Comparison of ENCODE assay signal across 1 cellular context in genomic region chr14:67267929-67268328, GRCh38.
TF ChIP-seq lines count a peak whose summit lies in the region.

No MANE protein-coding gene starts in this region.

TF ChIP-seq in K562, 482 proteins besides CTCF, POLR2A, EP300 and RAD21 (continued from another document):
- TF ChIP-seq, protein P1, sequence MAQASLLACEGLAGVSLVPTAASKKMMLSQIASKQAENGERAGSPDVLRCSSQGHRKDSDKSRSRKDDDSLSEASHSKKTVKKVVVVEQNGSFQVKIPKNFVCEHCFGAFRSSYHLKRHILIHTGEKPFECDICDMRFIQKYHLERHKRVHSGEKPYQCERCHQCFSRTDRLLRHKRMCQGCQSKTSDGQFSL (CRISPR knock-in tag; IDR thresholded peaks at IDR 0.05) = no peak
- TF ChIP-seq, protein P1 (tag; IDR thresholded peaks at IDR 0.05) = no peak
- no peak for TF ChIP-seq ZNF134 (CRISPR knock-in tag; conservative IDR thresholded peaks at IDR 0.05)
- no peak for TF ChIP-seq MCM2 (IDR thresholded peaks at IDR 0.05; ENCODE audit: low read depth)
- TF ChIP-seq, protein P2, sequence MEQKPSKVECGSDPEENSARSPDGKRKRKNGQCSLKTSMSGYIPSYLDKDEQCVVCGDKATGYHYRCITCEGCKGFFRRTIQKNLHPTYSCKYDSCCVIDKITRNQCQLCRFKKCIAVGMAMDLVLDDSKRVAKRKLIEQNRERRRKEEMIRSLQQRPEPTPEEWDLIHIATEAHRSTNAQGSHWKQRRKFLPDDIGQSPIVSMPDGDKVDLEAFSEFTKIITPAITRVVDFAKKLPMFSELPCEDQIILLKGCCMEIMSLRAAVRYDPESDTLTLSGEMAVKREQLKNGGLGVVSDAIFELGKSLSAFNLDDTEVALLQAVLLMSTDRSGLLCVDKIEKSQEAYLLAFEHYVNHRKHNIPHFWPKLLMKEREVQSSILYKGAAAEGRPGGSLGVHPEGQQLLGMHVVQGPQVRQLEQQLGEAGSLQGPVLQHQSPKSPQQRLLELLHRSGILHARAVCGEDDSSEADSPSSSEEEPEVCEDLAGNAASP (IDR thresholded peaks at IDR 0.05) = no peak
- TF ChIP-seq KAT8 (IDR thresholded peaks at IDR 0.05; ENCODE audit: low read depth) = no peak
TF ChIP-seq in K562: peak in this region for 0.
